ENCODE assay signal across 19 cellular contexts in the genomic region with DNA sequence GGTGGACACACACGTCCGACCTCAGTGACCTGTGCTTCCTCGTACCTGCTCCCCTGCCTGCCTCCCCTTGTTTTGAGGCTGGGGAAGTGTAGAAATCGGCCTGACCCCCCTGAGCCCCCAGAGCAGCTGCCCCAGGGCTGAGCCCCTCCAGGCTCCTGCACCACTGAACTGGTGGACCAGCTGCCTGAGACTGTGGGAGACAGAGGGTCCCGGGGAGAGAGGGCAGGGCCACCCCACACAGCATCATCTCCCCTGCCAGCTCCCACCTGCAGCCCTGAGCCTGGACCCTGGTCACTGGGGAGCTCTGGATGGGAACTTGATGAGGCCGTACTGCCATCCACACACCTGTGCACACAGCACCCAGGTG.
"Had no signal": no experiment of that assay in that cellular context is flagged by ENCODE, and none has a peak within 500 bp of the region (broad histone marks: within the 10 kb centered on the region; RNA-seq: fewer than 3 reads in every experiment).

No MANE protein-coding gene starts in this region.

- H3K36me3 ChIP-seq: breast epithelium, lower lobe of right lung, right atrium auricular region, transverse colon had no signal

- DNase-seq: activated CD4-positive, alpha-beta T cell treated with anti-CD3 and anti-CD28 coated beads, Interleukin-2, amount 50 U/mL, for 4 hours; activated CD4-positive, CD25-positive, alpha-beta regulatory T cell treated with anti-CD3 and anti-CD28 coated beads, Interleukin-2, amount 50 U/mL, for 72 hours; activated CD8-positive, alpha-beta memory T cell treated with anti-CD3 and anti-CD28 coated beads, Interleukin-2, amount 10 ng/mL, durations not matched to agents 7 days and 5 days; activated gamma-delta T cell treated with Interleukin-2 at 50 U/mL for 16 hours; activated naive CD8-positive, alpha-beta T cell treated with anti-CD3 and anti-CD28 coated beads, Interleukin-2, amount 50 U/mL, for 24 hours; activated T-cell treated with anti-CD3 and anti-CD28 coated beads, Interleukin-2, amount 50 U/mL, for 24 hours; dermis blood vessel endothelial cell; left cardiac atrium; lower lobe of right lung; midbrain; stimulated activated CD4-positive, alpha-beta T cell treated with anti-CD3 and anti-CD28 coated beads, Interleukin-15, amount 100 ng/mL, for 24 hours; stimulated activated CD4-positive, alpha-beta T cell treated with anti-CD3 and anti-CD28 coated beads, Interleukin-4, amount 100 ng/mL, for 1 hour; stimulated activated naive CD4-positive, alpha-beta T cell; T-helper 9 cell; transverse colon had no signal

- H3K27ac ChIP-seq: breast epithelium, epithelial cell of prostate, lower lobe of right lung, right atrium auricular region, skin epidermis, transverse colon had no signal

- H3K4me3 Mint-ChIP-seq: activated CD8-positive, alpha-beta memory T cell treated with anti-CD3 and anti-CD28 coated beads, Interleukin-2, amount 10 ng/mL, durations not matched to agents 7 days and 5 days; activated naive CD8-positive, alpha-beta T cell treated with anti-CD3 and anti-CD28 coated beads, Interleukin-2, amount 50 U/mL, for 24 hours; activated T-cell treated with anti-CD3 and anti-CD28 coated beads, Interleukin-2, amount 50 U/mL, for 24 hours had no signal

- H3K27ac Mint-ChIP-seq: activated CD8-positive, alpha-beta memory T cell treated with anti-CD3 and anti-CD28 coated beads, Interleukin-2, amount 10 ng/mL, durations not matched to agents 7 days and 5 days; activated naive CD8-positive, alpha-beta T cell treated with anti-CD3 and anti-CD28 coated beads, Interleukin-2, amount 50 U/mL, for 24 hours; activated T-cell treated with anti-CD3 and anti-CD28 coated beads, Interleukin-2, amount 50 U/mL, for 24 hours had no signal

- H3K9me3 ChIP-seq: breast epithelium, lower lobe of right lung, right atrium auricular region, transverse colon had no signal

- ATAC-seq: activated CD8-positive, alpha-beta memory T cell treated with anti-CD3 and anti-CD28 coated beads, Interleukin-2, amount 10 ng/mL, durations not matched to agents 7 days and 5 days; activated naive CD8-positive, alpha-beta T cell treated with anti-CD3 and anti-CD28 coated beads, Interleukin-2, amount 50 U/mL, for 24 hours; left cardiac atrium; lower lobe of right lung had no signal

- H3K4me3 ChIP-seq: breast epithelium, lower lobe of right lung, right atrium auricular region, skin epidermis, transverse colon had no signal

- H3K9me3 Mint-ChIP-seq: activated naive CD8-positive, alpha-beta T cell treated with anti-CD3 and anti-CD28 coated beads, Interleukin-2, amount 50 U/mL, for 24 hours; activated T-cell treated with anti-CD3 and anti-CD28 coated beads, Interleukin-2, amount 50 U/mL, for 24 hours had no signal
